In genomic region chr10:48898426-48898825, GRCh38 we compare ENCODE assay signal across 19 cellular contexts.
A peak's percentile ranks its signal among the peaks of the same experiment; 100 is the strongest.
DNase-seq lines count a peak whose midpoint lies in the region; ATAC-seq and TF ChIP-seq lines count a peak whose summit lies in the region.
"Had no signal": no experiment of that assay in that cellular context is flagged by ENCODE, and none has a peak within 500 bp of the region (broad histone marks: within the 10 kb centered on the region; RNA-seq: fewer than 3 reads in every experiment).

No MANE protein-coding gene starts in this region.

- peaks cover 83% of the 10 kb centered on the region for H3K4me1 Mint-ChIP-seq in dendritic cell treated with granulocyte-macrophage colony-stimulating factor and Interleukin-4, amounts not matched to agents 40 ng/mL and 50 ng/mL, for 4 days (ENCODE audit: low read depth)
- peaks cover 20% of the 10 kb centered on the region for H3K4me1 Mint-ChIP-seq in stimulated activated memory B cell treated with anti-CD40 and anti-IgM and Interleukin-4, amounts not matched to agents 10 μg/mL and 1 μg/mL and 100 μg/mL, for 72 hours
- H3K4me1 Mint-ChIP-seq: CD4-positive, CD25-positive, alpha-beta regulatory T cell; GM23338; H9 had no signal

- intact Hi-C loops in dendritic cell treated with granulocyte-macrophage colony-stimulating factor and Interleukin-4, amounts not matched to agents 40 ng/mL and 50 ng/mL, for 4 days (cut with micrococcal nuclease) = no loop called here
- intact Hi-C loops in tibial artery (cut with DNase I; ENCODE audit: low total_unique reads) = no loop called here

- H3K9me3 Mint-ChIP-seq in dendritic cell treated with granulocyte-macrophage colony-stimulating factor and Interleukin-4, amounts not matched to agents 40 ng/mL and 50 ng/mL, for 4 days = no peaks in the 10 kb centered on the region
- H3K9me3 Mint-ChIP-seq in stimulated activated memory B cell treated with anti-CD40 and anti-IgM and Interleukin-4, amounts not matched to agents 10 μg/mL and 1 μg/mL and 100 μg/mL, for 72 hours = no peaks in the 10 kb centered on the region
- H3K9me3 Mint-ChIP-seq: CD4-positive, CD25-positive, alpha-beta regulatory T cell; CD8-positive, alpha-beta T cell; GM23338; H9 had no signal

- H3K4me1 ChIP-seq in tibial artery = no peaks in the 10 kb centered on the region
- H3K4me1 ChIP-seq: A549, Caco-2 had no signal

- no peaks in the 10 kb centered on the region for H3K36me3 ChIP-seq in tibial artery

- H3K4me3 ChIP-seq in tibial artery = no peak overlapping the region
- H3K4me3 ChIP-seq: A549, GM23338 had no signal

- H3K9me3 ChIP-seq in tibial artery = no peaks in the 10 kb centered on the region
- H3K9me3 ChIP-seq: A549, Caco-2 had no signal

- no peak for TF ChIP-seq CTCF in tibial artery (IDR thresholded peaks at IDR 0.05)

- no peaks in the 10 kb centered on the region for H3K27me3 Mint-ChIP-seq in dendritic cell treated with granulocyte-macrophage colony-stimulating factor and Interleukin-4, amounts not matched to agents 40 ng/mL and 50 ng/mL, for 4 days
- no peaks in the 10 kb centered on the region for H3K27me3 Mint-ChIP-seq in stimulated activated memory B cell treated with anti-CD40 and anti-IgM and Interleukin-4, amounts not matched to agents 10 μg/mL and 1 μg/mL and 100 μg/mL, for 72 hours

- peaks cover 99% of the 10 kb centered on the region for H3K36me3 Mint-ChIP-seq in dendritic cell treated with granulocyte-macrophage colony-stimulating factor and Interleukin-4, amounts not matched to agents 40 ng/mL and 50 ng/mL, for 4 days (ENCODE audit: low read depth)
- H3K36me3 Mint-ChIP-seq in stimulated activated memory B cell treated with anti-CD40 and anti-IgM and Interleukin-4, amounts not matched to agents 10 μg/mL and 1 μg/mL and 100 μg/mL, for 72 hours = peaks cover 82% of the 10 kb centered on the region
- H3K36me3 Mint-ChIP-seq: CD4-positive, CD25-positive, alpha-beta regulatory T cell; CD8-positive, alpha-beta T cell had no signal

- ATAC-seq in stimulated activated memory B cell treated with anti-CD40 and anti-IgM and Interleukin-4, amounts not matched to agents 10 μg/mL and 1 μg/mL and 100 μg/mL, for 72 hours = no peak
- ATAC-seq: A549; CD8-positive, alpha-beta T cell; GM23338; HCT116 had no signal

- peak; percentile 6 to 19 for DNase-seq in Kasumi-1 (lab: John Stamatoyannopoulos, UW)
- no peak for DNase-seq in effector CD4-positive, alpha-beta T cell
- DNase-seq in tibial artery = no peak
- no peak for DNase-seq in AG08396 (ENCODE audit: low spot score)
- no peak for DNase-seq in NCI-H526 (lab: John Stamatoyannopoulos, UW)
- DNase-seq: 8988T; ACHN; C1 segment of cervical spinal cord; Caco-2; CD4-positive, CD25-positive, alpha-beta regulatory T cell; DMS153; DND-41; H9 had no signal

- H3K27ac ChIP-seq in tibial artery = no peak overlapping the region
- H3K27ac ChIP-seq: A549 had no signal

- no peaks in the 10 kb centered on the region for H3K27me3 ChIP-seq in tibial artery

- H3K27ac Mint-ChIP-seq in dendritic cell treated with granulocyte-macrophage colony-stimulating factor and Interleukin-4, amounts not matched to agents 40 ng/mL and 50 ng/mL, for 4 days = peak overlapping the region; percentile 98
- peak overlapping the region; percentile 14 for H3K27ac Mint-ChIP-seq in stimulated activated memory B cell treated with anti-CD40 and anti-IgM and Interleukin-4, amounts not matched to agents 10 μg/mL and 1 μg/mL and 100 μg/mL, for 72 hours
- H3K27ac Mint-ChIP-seq: CD8-positive, alpha-beta T cell; GM23338; H9 had no signal

- no peak overlapping the region for H3K4me3 Mint-ChIP-seq in dendritic cell treated with granulocyte-macrophage colony-stimulating factor and Interleukin-4, amounts not matched to agents 40 ng/mL and 50 ng/mL, for 4 days
- no peak overlapping the region for H3K4me3 Mint-ChIP-seq in stimulated activated memory B cell treated with anti-CD40 and anti-IgM and Interleukin-4, amounts not matched to agents 10 μg/mL and 1 μg/mL and 100 μg/mL, for 72 hours
- H3K4me3 Mint-ChIP-seq: CD4-positive, CD25-positive, alpha-beta regulatory T cell; CD8-positive, alpha-beta T cell; GM23338; H9 had no signal

Comparison
In these comparisons a context has a peak if more than half of its experiments do, and no peak if none do; other contexts are left out.
1. DNase-seq: peak in Kasumi-1 (2 of 2); none in effector CD4-positive, alpha-beta T cell (single experiment), tibial artery (0 of 2), AG08396 (single experiment) and NCI-H526 (0 of 2).